Comparison of ENCODE assay signal across 4 cellular contexts in the genomic region with DNA sequence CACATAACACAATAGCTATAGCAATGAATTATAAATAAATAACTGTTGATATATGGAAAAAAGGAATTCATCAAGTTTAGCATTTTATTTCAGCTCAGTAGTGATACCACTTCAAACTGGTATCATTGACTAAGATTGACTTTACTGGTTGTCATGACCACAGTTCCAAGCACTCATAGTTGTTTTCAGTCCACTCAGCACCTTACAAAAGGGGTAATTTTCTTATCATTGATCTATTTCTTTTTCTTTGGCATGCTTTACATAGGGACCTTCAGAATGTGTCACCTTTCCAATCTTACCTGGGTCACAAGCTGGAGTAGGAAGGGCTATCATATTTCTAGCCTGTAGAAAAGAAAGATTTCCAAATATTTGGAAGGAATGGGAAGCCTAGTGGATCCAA.
"Had no signal": no experiment of that assay in that cellular context is flagged by ENCODE, and none has a peak within 500 bp of the region (broad histone marks: within the 10 kb centered on the region; RNA-seq: fewer than 3 reads in every experiment).

No MANE protein-coding gene starts in this region.

- H3K4me3 ChIP-seq: GM23338 had no signal

- ATAC-seq: GM23338 had no signal

- DNase-seq: H9, HCEC 1CT, IMR-90 had no signal

- H3K4me2 ChIP-seq: GM23338 had no signal
